3 cellular contexts compared by ENCODE assay signal in the genomic region with DNA sequence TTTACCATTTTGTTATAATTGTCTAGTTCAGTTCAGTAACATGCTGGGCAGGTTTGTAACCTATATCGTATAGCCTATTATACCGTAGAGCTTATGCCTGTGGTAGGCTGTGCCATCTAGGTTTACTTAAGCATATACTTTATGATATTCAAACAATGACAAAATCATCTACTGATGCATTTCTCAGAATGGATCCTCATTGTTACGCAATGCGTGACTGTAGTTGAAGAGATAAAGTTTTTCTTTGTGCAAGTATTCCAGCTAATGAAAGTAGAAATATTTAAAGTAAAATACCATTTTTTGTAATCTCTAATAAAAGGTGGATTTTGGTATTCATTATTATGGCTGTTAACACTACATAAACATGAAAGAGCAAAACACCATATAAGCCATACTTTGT.
A peak's percentile ranks its signal among the peaks of the same experiment; 100 is the strongest.
TF ChIP-seq lines count a peak whose summit lies in the region.

No MANE protein-coding gene starts in this region.

TF ChIP-seq in A549, 52 proteins besides CTCF, POLR2A, EP300 and RAD21:
- TF ChIP-seq ZNF302 (CRISPR knock-in tag; IDR thresholded peaks at IDR 0.05), result no peak
- TF ChIP-seq HEYL (CRISPR knock-in tag; IDR thresholded peaks at IDR 0.05), result no peak
- TF ChIP-seq, protein P1, sequence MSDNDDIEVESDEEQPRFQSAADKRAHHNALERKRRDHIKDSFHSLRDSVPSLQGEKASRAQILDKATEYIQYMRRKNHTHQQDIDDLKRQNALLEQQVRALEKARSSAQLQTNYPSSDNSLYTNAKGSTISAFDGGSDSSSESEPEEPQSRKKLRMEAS (IDR thresholded peaks at IDR 0.05), result no peak
- TF ChIP-seq JUNB (IDR thresholded peaks at IDR 0.05), result no peak
- peak; percentile 19 to 68; a peak in 3 of 4 replicates for TF ChIP-seq CEBPB (IDR thresholded peaks at IDR 0.05)
- no peak for TF ChIP-seq GATA3 (IDR thresholded peaks at IDR 0.05; ENCODE audit: borderline replicate concordance)
- no peak for TF ChIP-seq CBX2 (IDR thresholded peaks at IDR 0.05; ENCODE audit: borderline replicate concordance, low read depth)

TF ChIP-seq in IMR-90, 13 proteins besides CTCF, POLR2A, EP300 and RAD21:
- TF ChIP-seq MAFK (IDR thresholded peaks at IDR 0.05; ENCODE audit: low read depth, low read length), result no peak
- TF ChIP-seq, protein P2, sequence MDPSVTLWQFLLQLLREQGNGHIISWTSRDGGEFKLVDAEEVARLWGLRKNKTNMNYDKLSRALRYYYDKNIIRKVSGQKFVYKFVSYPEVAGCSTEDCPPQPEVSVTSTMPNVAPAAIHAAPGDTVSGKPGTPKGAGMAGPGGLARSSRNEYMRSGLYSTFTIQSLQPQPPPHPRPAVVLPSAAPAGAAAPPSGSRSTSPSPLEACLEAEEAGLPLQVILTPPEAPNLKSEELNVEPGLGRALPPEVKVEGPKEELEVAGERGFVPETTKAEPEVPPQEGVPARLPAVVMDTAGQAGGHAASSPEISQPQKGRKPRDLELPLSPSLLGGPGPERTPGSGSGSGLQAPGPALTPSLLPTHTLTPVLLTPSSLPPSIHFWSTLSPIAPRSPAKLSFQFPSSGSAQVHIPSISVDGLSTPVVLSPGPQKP (IDR thresholded peaks at IDR 0.05; ENCODE audit: borderline replicate concordance, low read depth, low read length), result no peak
- no peak for TF ChIP-seq SMC3 (IDR thresholded peaks at IDR 0.05; ENCODE audit: low read depth, low read length)
- no peak for TF ChIP-seq BHLHE40 (IDR thresholded peaks at IDR 0.05; ENCODE audit: low read depth, low read length)
- peak; percentile 81 for TF ChIP-seq CEBPB (IDR thresholded peaks at IDR 0.05; ENCODE audit: low read depth, low read length)
- no peak for TF ChIP-seq RCOR1 (IDR thresholded peaks at IDR 0.05; ENCODE audit: insufficient replicate concordance, low read length)

TF ChIP-seq in H1, 55 proteins besides CTCF, POLR2A, EP300 and RAD21:
- TF ChIP-seq CEBPB (IDR thresholded peaks at IDR 0.05; ENCODE audit: low read depth, low read length), result peak; percentile 76; the same call in 1 of the 2 replicates
- no peak for TF ChIP-seq FOSL1 (IDR thresholded peaks at IDR 0.05; ENCODE audit: insufficient read depth, low read depth, low read length)
TF ChIP-seq in H1: peak in this region for 1.
